22 cellular contexts compared by ENCODE assay signal in the genomic region with DNA sequence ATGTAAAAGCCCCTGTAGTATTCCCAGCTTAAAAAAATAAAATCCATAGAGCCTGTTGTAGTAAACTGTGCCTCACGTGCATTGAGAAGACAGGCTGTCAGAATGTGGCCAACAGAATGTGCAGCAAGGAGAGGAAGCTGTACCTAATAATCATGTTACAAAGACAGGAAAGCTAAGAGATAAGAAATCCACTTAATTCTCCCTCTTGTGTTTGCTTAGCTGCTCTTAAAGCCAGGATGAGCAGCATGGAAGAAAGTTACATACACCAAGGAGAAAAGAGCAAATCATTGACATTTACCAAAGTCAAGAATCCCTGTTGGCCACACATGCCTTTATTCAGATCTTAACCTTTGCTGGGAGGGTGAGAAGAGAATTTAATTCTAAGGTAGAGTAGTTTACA.
DNase-seq lines count a peak whose midpoint lies in the region; ATAC-seq and TF ChIP-seq lines count a peak whose summit lies in the region.
"Had no signal": no experiment of that assay in that cellular context is flagged by ENCODE, and none has a peak within 500 bp of the region (broad histone marks: within the 10 kb centered on the region; RNA-seq: fewer than 3 reads in every experiment).

No MANE protein-coding gene starts in this region.

- H3K9me3 ChIP-seq in PC-9 (ENCODE audit: insufficient read depth, low read depth), result no peaks in the 10 kb centered on the region
- H3K9me3 ChIP-seq in smooth muscle cell (replicated peaks; ENCODE audit: low read depth), result no peaks in the 10 kb centered on the region
- H3K9me3 ChIP-seq in upper lobe of left lung, result no peaks in the 10 kb centered on the region
- H3K9me3 ChIP-seq: psoas muscle had no signal

- H3K27ac ChIP-seq in PC-9, result peak overlapping the region; percentile 42
- H3K27ac ChIP-seq in smooth muscle cell (ENCODE audit: low read depth), result peak overlapping the region; percentile 62
- peak overlapping the region in 1 of 4 donors; percentile 36 for H3K27ac ChIP-seq in upper lobe of left lung
- H3K27ac ChIP-seq: coronary artery, HL-60, psoas muscle had no signal

- POLR2A ChIA-PET in PC-9 (lab: Charles Lee; ENCODE audit: unreplicated experiment), result no interaction called here

- 9% methylated on average over 1 of the region's 1 CpG for whole genome bisulfite sequencing in smooth muscle cell (ENCODE audit: low lambda C conversion rate)
- WGBS in upper lobe of left lung, 2 donors, result 25 to 26% methylated on average over 1 of the region's 1 CpG

- TF ChIP-seq CTCF in PC-9 (conservative IDR thresholded peaks at IDR 0.05), result no peak
- no peak for TF ChIP-seq CTCF in choroid plexus epithelial cell (conservative IDR thresholded peaks at IDR 0.05; ENCODE audit: low read depth, low read length)
- no peak for TF ChIP-seq CTCF in smooth muscle cell (IDR thresholded peaks at IDR 0.05; ENCODE audit: borderline replicate concordance, insufficient read depth, poor library complexity, severe bottlenecking)
- TF ChIP-seq CTCF in upper lobe of left lung (IDR thresholded peaks at IDR 0.05), result no peak

- no TSS peak for BruUV-seq in PC-9 (replicated peaks; lab: Mats Ljungman, UMichigan)

- H3K79me2 ChIP-seq in PC-9 (ENCODE audit: low read depth), result peaks cover 64% of the 10 kb centered on the region
- H3K79me2 ChIP-seq in smooth muscle cell (ENCODE audit: low read depth), result peaks cover 18% of the 10 kb centered on the region

- CTCF ChIA-PET in PC-9 (lab: Charles Lee), result no interaction called here

- peak overlapping the region; percentile 18 for H3K4me2 ChIP-seq in PC-9
- H3K4me2 ChIP-seq in smooth muscle cell, result peak overlapping the region; percentile 58

- H3F3A ChIP-seq in PC-9 (ENCODE audit: insufficient read depth, low read depth), result peaks cover 19% of the 10 kb centered on the region; the same call in 1 of the 2 replicates
- H3F3A ChIP-seq in smooth muscle cell (ENCODE audit: low read depth), result peaks cover 15% of the 10 kb centered on the region

- ATAC-seq in upper lobe of left lung (ENCODE audit: low FRiP score in 2 of 2), result no peak
- ATAC-seq: activated T-cell treated with anti-CD3 and anti-CD28 coated beads, Interleukin-2, amount 50 U/mL, for 72 hours had no signal

- H3K4me3 ChIP-seq in PC-9 (no peak overlapping the region), choroid plexus epithelial cell (ENCODE audit: low read depth, low read length) (no peak overlapping the region), smooth muscle cell (no peak overlapping the region), upper lobe of left lung (no peak overlapping the region)
- H3K4me3 ChIP-seq: coronary artery, psoas muscle had no signal

- H4K20me1 ChIP-seq in PC-9 (ENCODE audit: insufficient read depth) (no peaks in the 10 kb centered on the region), smooth muscle cell (ENCODE audit: low read depth) (peaks cover 17% of the 10 kb centered on the region)

- intact Hi-C loops in PC-9 (cut with micrococcal nuclease; ENCODE audit: unreplicated experiment), result no loop called here

- H3K9ac ChIP-seq in smooth muscle cell (ENCODE audit: low read depth), result no peak overlapping the region

- TF ChIP-seq POLR2A in upper lobe of left lung (IDR thresholded peaks at IDR 0.05), result no peak

- H3K36me3 ChIP-seq in PC-9 (ENCODE audit: low read depth) (no peaks in the 10 kb centered on the region; the same call in 1 of the 2 replicates), smooth muscle cell (ENCODE audit: low read depth) (no peaks in the 10 kb centered on the region), upper lobe of left lung (no peaks in the 10 kb centered on the region)

- TF ChIP-seq EP300 in upper lobe of left lung (IDR thresholded peaks at IDR 0.05), result no peak

- H3K27me3 ChIP-seq in PC-9 (ENCODE audit: insufficient read depth, low read depth), result no peaks in the 10 kb centered on the region
- no peaks in the 10 kb centered on the region for H3K27me3 ChIP-seq in smooth muscle cell (ENCODE audit: low read depth)
- no peaks in the 10 kb centered on the region for H3K27me3 ChIP-seq in upper lobe of left lung

- no peaks in the 10 kb centered on the region for H3K9me2 ChIP-seq in PC-9 (ENCODE audit: insufficient read depth)

- DNase-seq in SKM-1 treated with dmso at 0.1 percent for 144 hours (lab: John Stamatoyannopoulos, UW; ENCODE audit: unreplicated experiment) (peak; percentile 7), SKM-1 (lab: John Stamatoyannopoulos, UW; ENCODE audit: unreplicated experiment) (no peak), PC-9 (no peak), choroid plexus epithelial cell (ENCODE audit: low read depth) (peak; percentile 32), smooth muscle cell (lab: John Stamatoyannopoulos, UW; ENCODE audit: unreplicated experiment) (no peak), mesenteric fat pad (ENCODE audit: low spot score) (no peak), upper lobe of left lung (no peak), NCI-H2196 (lab: John Stamatoyannopoulos, UW; ENCODE audit: unreplicated experiment) (no peak)
- DNase-seq: activated CD4-positive, CD25-positive, alpha-beta regulatory T cell treated with anti-CD3 and anti-CD28 coated beads, Interleukin-2, amount 50 U/mL, for 72 hours; activated CD8-positive, alpha-beta memory T cell treated with anti-CD3 and anti-CD28 coated beads for 24 hours; activated naive CD4-positive, alpha-beta T cell treated with anti-CD3 and anti-CD28 coated beads, Interleukin-2, amount 50 U/mL, for 16 hours; activated T-cell treated with anti-CD3 and anti-CD28 coated beads, Interleukin-2, amount 50 U/mL, for 72 hours; C1 segment of cervical spinal cord; H7; MV-4-11; NCI-H187 treated with DMSO at 0.1 percent for 48 hours; NCI-H526; nephron progenitor cell; psoas muscle; SIG-M5 had no signal

- peaks cover 53% of the 10 kb centered on the region for H3K4me1 ChIP-seq in PC-9 (replicated peaks; ENCODE audit: insufficient read depth)
- H3K4me1 ChIP-seq in smooth muscle cell (ENCODE audit: low read depth), result peaks cover 13% of the 10 kb centered on the region
- H3K4me1 ChIP-seq in upper lobe of left lung, result peaks cover 6 to 17% (median 11%) of the 10 kb centered on the region in 4 donors

- peak overlapping the region; percentile 8; the same call in 1 of the 2 replicates for H2AFZ ChIP-seq in PC-9
- H2AFZ ChIP-seq in smooth muscle cell (ENCODE audit: low read depth), result no peak overlapping the region

Comparison
In these comparisons a context has a peak if more than half of its experiments do, and no peak if none do; other contexts are left out.
1. DNase-seq: peak in SKM-1 treated with dmso at 0.1 percent for 144 hours (single experiment) and choroid plexus epithelial cell (single experiment); none in SKM-1 (single experiment), PC-9 (0 of 2), smooth muscle cell (single experiment), mesenteric fat pad (single experiment), upper lobe of left lung (0 of 2) and NCI-H2196 (single experiment).